ENCODE assay signal across 1 cellular context in the genomic region with DNA sequence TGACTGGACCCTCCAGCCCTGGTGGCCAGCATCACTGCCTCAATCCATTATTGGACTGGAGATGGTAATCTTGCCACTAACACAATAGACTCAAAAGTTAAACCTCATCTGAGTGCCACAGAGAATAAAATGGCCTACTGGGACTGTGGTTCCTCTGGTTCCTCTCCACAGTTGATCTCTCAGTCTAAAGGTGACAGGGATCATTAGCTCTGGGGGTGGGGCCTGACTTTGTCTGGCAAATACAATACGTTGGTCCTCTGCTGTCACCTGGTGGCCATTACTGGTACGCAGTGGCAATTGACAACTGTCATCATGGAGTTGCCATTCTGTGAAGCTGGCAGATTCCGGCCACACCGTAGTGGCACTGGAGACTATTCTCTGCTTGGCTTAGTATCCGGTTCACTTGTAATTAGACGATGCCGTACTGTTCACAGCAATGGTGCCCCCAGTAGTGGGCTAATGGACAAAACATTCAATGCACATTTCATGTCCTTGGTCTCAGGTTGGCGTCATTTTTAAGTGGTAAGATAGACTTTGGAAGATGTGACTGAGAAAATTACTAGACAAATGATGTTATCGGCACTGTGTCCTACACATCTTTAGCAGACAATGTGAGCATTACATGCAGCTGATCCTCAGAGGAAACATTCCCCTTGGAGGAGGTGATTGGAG.
TF ChIP-seq lines count a peak whose summit lies in the region.

No MANE protein-coding gene starts in this region.

TF ChIP-seq in GM23338, 12 proteins besides CTCF, POLR2A, EP300 and RAD21:
- TF ChIP-seq ZNF331 (CRISPR knock-in tag; IDR thresholded peaks at IDR 0.05; ENCODE audit: low read depth) (no peak), POLR2AphosphoS5 (IDR thresholded peaks at IDR 0.05; ENCODE audit: low read depth) (no peak), REST (IDR thresholded peaks at IDR 0.05; ENCODE audit: unreplicated experiment) (no peak), JUNB (IDR thresholded peaks at IDR 0.05; ENCODE audit: unreplicated experiment) (no peak), CREB1 (CRISPR knock-in tag; IDR thresholded peaks at IDR 0.05; ENCODE audit: low read depth) (no peak), STAT1 (IDR thresholded peaks at IDR 0.05; ENCODE audit: unreplicated experiment) (no peak), EZH2 (IDR thresholded peaks at IDR 0.05; ENCODE audit: low read depth, unreplicated experiment) (no peak), NANOG (IDR thresholded peaks at IDR 0.05; ENCODE audit: borderline replicate concordance) (no peak), EZH2phosphoT487 (IDR thresholded peaks at IDR 0.05; ENCODE audit: unreplicated experiment) (no peak), ZNF114 (CRISPR knock-in tag; IDR thresholded peaks at IDR 0.05) (no peak)
- TF ChIP-seq, protein P1, sequence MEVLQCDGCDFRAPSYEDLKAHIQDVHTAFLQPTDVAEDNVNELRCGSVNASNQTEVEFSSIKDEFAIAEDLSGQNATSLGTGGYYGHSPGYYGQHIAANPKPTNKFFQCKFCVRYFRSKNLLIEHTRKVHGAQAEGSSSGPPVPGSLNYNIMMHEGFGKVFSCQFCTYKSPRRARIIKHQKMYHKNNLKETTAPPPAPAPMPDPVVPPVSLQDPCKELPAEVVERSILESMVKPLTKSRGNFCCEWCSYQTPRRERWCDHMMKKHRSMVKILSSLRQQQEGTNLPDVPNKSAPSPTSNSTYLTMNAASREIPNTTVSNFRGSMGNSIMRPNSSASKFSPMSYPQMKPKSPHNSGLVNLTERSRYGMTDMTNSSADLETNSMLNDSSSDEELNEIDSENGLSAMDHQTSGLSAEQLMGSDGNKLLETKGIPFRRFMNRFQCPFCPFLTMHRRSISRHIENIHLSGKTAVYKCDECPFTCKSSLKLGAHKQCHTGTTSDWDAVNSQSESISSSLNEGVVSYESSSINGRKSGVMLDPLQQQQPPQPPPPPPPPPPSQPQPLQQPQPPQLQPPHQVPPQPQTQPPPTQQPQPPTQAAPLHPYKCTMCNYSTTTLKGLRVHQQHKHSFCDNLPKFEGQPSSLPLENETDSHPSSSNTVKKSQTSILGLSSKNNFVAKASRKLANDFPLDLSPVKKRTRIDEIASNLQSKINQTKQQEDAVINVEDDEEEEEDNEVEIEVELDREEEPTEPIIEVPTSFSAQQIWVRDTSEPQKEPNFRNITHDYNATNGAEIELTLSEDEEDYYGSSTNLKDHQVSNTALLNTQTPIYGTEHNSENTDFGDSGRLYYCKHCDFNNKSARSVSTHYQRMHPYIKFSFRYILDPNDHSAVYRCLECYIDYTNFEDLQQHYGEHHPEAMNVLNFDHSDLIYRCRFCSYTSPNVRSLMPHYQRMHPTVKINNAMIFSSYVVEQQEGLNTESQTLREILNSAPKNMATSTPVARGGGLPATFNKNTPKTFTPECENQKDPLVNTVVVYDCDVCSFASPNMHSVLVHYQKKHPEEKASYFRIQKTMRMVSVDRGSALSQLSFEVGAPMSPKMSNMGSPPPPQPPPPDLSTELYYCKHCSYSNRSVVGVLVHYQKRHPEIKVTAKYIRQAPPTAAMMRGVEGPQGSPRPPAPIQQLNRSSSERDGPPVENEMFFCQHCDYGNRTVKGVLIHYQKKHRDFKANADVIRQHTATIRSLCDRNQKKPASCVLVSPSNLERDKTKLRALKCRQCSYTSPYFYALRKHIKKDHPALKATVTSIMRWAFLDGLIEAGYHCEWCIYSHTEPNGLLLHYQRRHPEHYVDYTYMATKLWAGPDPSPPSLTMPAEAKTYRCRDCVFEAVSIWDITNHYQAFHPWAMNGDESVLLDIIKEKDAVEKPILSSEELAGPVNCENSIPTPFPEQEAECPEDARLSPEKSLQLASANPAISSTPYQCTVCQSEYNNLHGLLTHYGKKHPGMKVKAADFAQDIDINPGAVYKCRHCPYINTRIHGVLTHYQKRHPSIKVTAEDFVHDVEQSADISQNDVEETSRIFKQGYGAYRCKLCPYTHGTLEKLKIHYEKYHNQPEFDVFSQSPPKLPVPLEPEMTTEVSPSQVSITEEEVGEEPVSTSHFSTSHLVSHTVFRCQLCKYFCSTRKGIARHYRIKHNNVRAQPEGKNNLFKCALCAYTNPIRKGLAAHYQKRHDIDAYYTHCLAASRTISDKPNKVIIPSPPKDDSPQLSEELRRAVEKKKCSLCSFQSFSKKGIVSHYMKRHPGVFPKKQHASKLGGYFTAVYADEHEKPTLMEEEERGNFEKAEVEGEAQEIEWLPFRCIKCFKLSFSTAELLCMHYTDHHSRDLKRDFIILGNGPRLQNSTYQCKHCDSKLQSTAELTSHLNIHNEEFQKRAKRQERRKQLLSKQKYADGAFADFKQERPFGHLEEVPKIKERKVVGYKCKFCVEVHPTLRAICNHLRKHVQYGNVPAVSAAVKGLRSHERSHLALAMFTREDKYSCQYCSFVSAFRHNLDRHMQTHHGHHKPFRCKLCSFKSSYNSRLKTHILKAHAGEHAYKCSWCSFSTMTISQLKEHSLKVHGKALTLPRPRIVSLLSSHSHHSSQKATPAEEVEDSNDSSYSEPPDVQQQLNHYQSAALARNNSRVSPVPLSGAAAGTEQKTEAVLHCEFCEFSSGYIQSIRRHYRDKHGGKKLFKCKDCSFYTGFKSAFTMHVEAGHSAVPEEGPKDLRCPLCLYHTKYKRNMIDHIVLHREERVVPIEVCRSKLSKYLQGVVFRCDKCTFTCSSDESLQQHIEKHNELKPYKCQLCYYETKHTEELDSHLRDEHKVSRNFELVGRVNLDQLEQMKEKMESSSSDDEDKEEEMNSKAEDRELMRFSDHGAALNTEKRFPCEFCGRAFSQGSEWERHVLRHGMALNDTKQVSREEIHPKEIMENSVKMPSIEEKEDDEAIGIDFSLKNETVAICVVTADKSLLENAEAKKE (CRISPR knock-in tag; IDR thresholded peaks at IDR 0.05) = no peak
- TF ChIP-seq, protein P2, sequence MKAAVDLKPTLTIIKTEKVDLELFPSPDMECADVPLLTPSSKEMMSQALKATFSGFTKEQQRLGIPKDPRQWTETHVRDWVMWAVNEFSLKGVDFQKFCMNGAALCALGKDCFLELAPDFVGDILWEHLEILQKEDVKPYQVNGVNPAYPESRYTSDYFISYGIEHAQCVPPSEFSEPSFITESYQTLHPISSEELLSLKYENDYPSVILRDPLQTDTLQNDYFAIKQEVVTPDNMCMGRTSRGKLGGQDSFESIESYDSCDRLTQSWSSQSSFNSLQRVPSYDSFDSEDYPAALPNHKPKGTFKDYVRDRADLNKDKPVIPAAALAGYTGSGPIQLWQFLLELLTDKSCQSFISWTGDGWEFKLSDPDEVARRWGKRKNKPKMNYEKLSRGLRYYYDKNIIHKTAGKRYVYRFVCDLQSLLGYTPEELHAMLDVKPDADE (IDR thresholded peaks at IDR 0.05) = no peak
